14 cellular contexts compared by ENCODE assay signal in genomic region chrX:7149421-7149820, GRCh38. TPM values are rescaled to one million over a fixed set of nuclear protein-coding genes. Genes with fewer than 3 reads are reported as not detected.
DNase-seq lines count a peak whose midpoint lies in the region; ATAC-seq, FAIRE-seq and TF ChIP-seq lines count a peak whose summit lies in the region.
"Had no signal": no experiment of that assay in that cellular context is flagged by ENCODE, and none has a peak within 500 bp of the region (broad histone marks: within the 10 kb centered on the region; RNA-seq: fewer than 3 reads in every experiment).

No MANE protein-coding gene starts in this region.

- intact Hi-C loops in PC-9 (cut with micrococcal nuclease; ENCODE audit: unreplicated experiment), result no loop called here
- intact Hi-C loops in stomach (cut with DNase I; ENCODE audit: low total_unique reads), result no loop called here

- H3K4me1 Mint-ChIP-seq in stimulated activated memory B cell treated with anti-CD40 and anti-IgM and Interleukin-4, amounts not matched to agents 10 μg/mL and 1 μg/mL and 100 μg/mL, for 72 hours, result peaks cover 12% of the 10 kb centered on the region
- peaks cover 17% of the 10 kb centered on the region for H3K4me1 Mint-ChIP-seq in endothelial cell (ENCODE audit: unreplicated experiment)

- H3K9me3 Mint-ChIP-seq in stimulated activated memory B cell treated with anti-CD40 and anti-IgM and Interleukin-4, amounts not matched to agents 10 μg/mL and 1 μg/mL and 100 μg/mL, for 72 hours, result no peaks in the 10 kb centered on the region
- H3K9me3 Mint-ChIP-seq in endothelial cell (ENCODE audit: unreplicated experiment), result no peaks in the 10 kb centered on the region
- H3K9me3 Mint-ChIP-seq: activated CD4-positive, alpha-beta memory T cell treated with anti-CD3 and anti-CD28 coated beads, Interleukin-2, amount 10 ng/mL, durations not matched to agents 7 days and 5 days; activated naive CD4-positive, alpha-beta T cell treated with anti-CD3 and anti-CD28 coated beads, Interleukin-2, amount 50 U/mL, for 24 hours; activated T-cell treated with anti-CD3 and anti-CD28 coated beads, Interleukin-2, amount 50 U/mL, for 24 hours had no signal

- no peaks in the 10 kb centered on the region for H3K9me2 ChIP-seq in PC-9 (ENCODE audit: insufficient read depth)

- H2AFZ ChIP-seq in PC-9, result no peak overlapping the region

- H3K27me3 Mint-ChIP-seq in stimulated activated memory B cell treated with anti-CD40 and anti-IgM and Interleukin-4, amounts not matched to agents 10 μg/mL and 1 μg/mL and 100 μg/mL, for 72 hours, result no peaks in the 10 kb centered on the region
- no peaks in the 10 kb centered on the region for H3K27me3 Mint-ChIP-seq in endothelial cell (ENCODE audit: unreplicated experiment)
- H3K27me3 Mint-ChIP-seq: activated CD4-positive, alpha-beta memory T cell treated with anti-CD3 and anti-CD28 coated beads, Interleukin-2, amount 10 ng/mL, durations not matched to agents 7 days and 5 days; activated naive CD4-positive, alpha-beta T cell treated with anti-CD3 and anti-CD28 coated beads, Interleukin-2, amount 50 U/mL, for 24 hours; activated T-cell treated with anti-CD3 and anti-CD28 coated beads, Interleukin-2, amount 50 U/mL, for 24 hours had no signal

- no peak for TF ChIP-seq EP300 in stomach (IDR thresholded peaks at IDR 0.05)

- H3K27me3 ChIP-seq in PC-9 (ENCODE audit: insufficient read depth, low read depth) (no peaks in the 10 kb centered on the region), stomach (no peaks in the 10 kb centered on the region)
- H3K27me3 ChIP-seq: vagina had no signal

- WGBS in stomach, 5 donors, result 59 to 90% (median 82%) methylated on average over 6 of the region's 6 CpGs

- H3F3A ChIP-seq in PC-9 (ENCODE audit: insufficient read depth, low read depth), result peaks cover 23% of the 10 kb centered on the region

- H3K4me3 Mint-ChIP-seq in stimulated activated memory B cell treated with anti-CD40 and anti-IgM and Interleukin-4, amounts not matched to agents 10 μg/mL and 1 μg/mL and 100 μg/mL, for 72 hours, result no peak overlapping the region
- no peak overlapping the region for H3K4me3 Mint-ChIP-seq in endothelial cell (ENCODE audit: unreplicated experiment)

- CTCF ChIA-PET in PC-9 (lab: Charles Lee), result no interaction called here

- no peak overlapping the region; the same call in 1 of the 2 replicates for H3K4me3 ChIP-seq in PC-9
- H3K4me3 ChIP-seq in stomach, result no peak overlapping the region
- H3K4me3 ChIP-seq: lung had no signal

- H3K27ac Mint-ChIP-seq in stimulated activated memory B cell treated with anti-CD40 and anti-IgM and Interleukin-4, amounts not matched to agents 10 μg/mL and 1 μg/mL and 100 μg/mL, for 72 hours, result peak overlapping the region; percentile 79
- H3K27ac Mint-ChIP-seq in endothelial cell (ENCODE audit: unreplicated experiment), result no peak overlapping the region

- FAIRE-seq in GM12892 (lab: Jason Lieb, UNC), result peak; percentile 63
- FAIRE-seq: islet of Langerhans had no signal

- H3K27ac ChIP-seq in PC-9 (no peak overlapping the region), stomach (no peak overlapping the region)
- H3K27ac ChIP-seq: vagina had no signal

- no peak for TF ChIP-seq CTCF in PC-9 (conservative IDR thresholded peaks at IDR 0.05)
- no peak for TF ChIP-seq CTCF in stomach (IDR thresholded peaks at IDR 0.05)
- TF ChIP-seq CTCF in endothelial cell (IDR thresholded peaks at IDR 0.05; ENCODE audit: unreplicated experiment), result no peak

- peak; percentile 23 for ATAC-seq in HG02938 (IDR thresholded peaks at IDR 0.05; ENCODE audit: unreplicated experiment)
- no peak for ATAC-seq in stimulated activated memory B cell treated with anti-CD40 and anti-IgM and Interleukin-4, amounts not matched to agents 10 μg/mL and 1 μg/mL and 100 μg/mL, for 72 hours

- peaks cover 49% of the 10 kb centered on the region for H3K79me2 ChIP-seq in PC-9 (ENCODE audit: low read depth)

- TF ChIP-seq POLR2A in GM12892 (IDR thresholded peaks at IDR 0.05; ENCODE audit: low read depth, low read length) (no peak), stomach (IDR thresholded peaks at IDR 0.05) (no peak)

- H3K4me2 ChIP-seq in PC-9, result peak overlapping the region; percentile 85; the same call in 1 of the 2 replicates

- DNase-seq in GM12892 (ENCODE audit: insufficient read length) (no peak), PC-9 (no peak), stomach (no peak), DMS79 treated with DMSO at 0.1 percent for 48 hours (lab: John Stamatoyannopoulos, UW) (no peak), endothelial cell (ENCODE audit: low spot score) (no peak)
- DNase-seq: activated CD4-positive, alpha-beta memory T cell treated with anti-CD3 and anti-CD28 coated beads, Interleukin-2, amount 10 ng/mL, durations not matched to agents 7 days and 5 days; activated T-cell treated with anti-CD3 and anti-CD28 coated beads, Interleukin-2, amount 50 U/mL, for 24 hours; AML-193 had no signal

- peaks cover 31% of the 10 kb centered on the region for H3K4me1 ChIP-seq in PC-9 (replicated peaks; ENCODE audit: insufficient read depth)
- peaks cover 0 to 31% (median 15%) of the 10 kb centered on the region in 4 donors for H3K4me1 ChIP-seq in stomach

- H3K9me3 ChIP-seq in PC-9 (ENCODE audit: insufficient read depth, low read depth), result no peaks in the 10 kb centered on the region
- no peaks in the 10 kb centered on the region for H3K9me3 ChIP-seq in stomach
- H3K9me3 ChIP-seq: vagina had no signal

- POLR2A ChIA-PET in PC-9 (lab: Charles Lee; ENCODE audit: unreplicated experiment), result no interaction called here

- no TSS peak for BruUV-seq in PC-9 (replicated peaks; lab: Mats Ljungman, UMichigan)

- H3K36me3 ChIP-seq in PC-9 (ENCODE audit: low read depth) (no peaks in the 10 kb centered on the region), stomach (no peaks in the 10 kb centered on the region)
- H3K36me3 ChIP-seq: vagina had no signal

- peaks cover 12% of the 10 kb centered on the region for H3K36me3 Mint-ChIP-seq in stimulated activated memory B cell treated with anti-CD40 and anti-IgM and Interleukin-4, amounts not matched to agents 10 μg/mL and 1 μg/mL and 100 μg/mL, for 72 hours
- H3K36me3 Mint-ChIP-seq in endothelial cell (ENCODE audit: low read depth, unreplicated experiment), result no peaks in the 10 kb centered on the region
- H3K36me3 Mint-ChIP-seq: activated naive CD4-positive, alpha-beta T cell treated with anti-CD3 and anti-CD28 coated beads, Interleukin-2, amount 50 U/mL, for 24 hours had no signal

- no peaks in the 10 kb centered on the region for H4K20me1 ChIP-seq in PC-9 (ENCODE audit: insufficient read depth)

RNA-seq across cellular contexts. Expression of gene PUDP, which starts 1.5 kb away (rescaled TPM):
- 51.7 TPM for polyA plus RNA-seq in GM12892 (2012; ENCODE audit: missing spikeins)
- total RNA-seq in PC-9 (2021), result 22.6 and 24.9 TPM in 2 replicates
- total RNA-seq in stomach, result 10 to 100 TPM in 4 of 5 donors, 1 to 10 TPM in 1; 1.8 to 42.0 (median 22.2) TPM
- 10 to 100 TPM in 2 of 3 donors, 1 to 10 TPM in 1; 6.9 to 39.7 (median 13.3) TPM for polyA plus RNA-seq in stomach
- 45.0 TPM for total RNA-seq in endothelial cell (ENCODE audit: unreplicated experiment)

RNA-seq across cellular contexts. Expression of gene STS, which starts 1.9 kb away (rescaled TPM):
- 14.9 TPM for polyA plus RNA-seq in GM12892 (2012; ENCODE audit: missing spikeins)
- 2.2 and 3.3 TPM in 2 replicates for total RNA-seq in PC-9 (2021)
- total RNA-seq in stomach, result 10 to 100 TPM in 2 of 5 donors, 1 to 10 TPM in 3; 2.3 to 13.4 (median 9.4) TPM
- polyA plus RNA-seq in stomach, result 1 to 10 TPM; 2.1 to 7.8 (median 5.4) TPM
- 7.2 TPM for total RNA-seq in endothelial cell (ENCODE audit: unreplicated experiment)
